8 cellular contexts compared by ENCODE assay signal in the genomic region with DNA sequence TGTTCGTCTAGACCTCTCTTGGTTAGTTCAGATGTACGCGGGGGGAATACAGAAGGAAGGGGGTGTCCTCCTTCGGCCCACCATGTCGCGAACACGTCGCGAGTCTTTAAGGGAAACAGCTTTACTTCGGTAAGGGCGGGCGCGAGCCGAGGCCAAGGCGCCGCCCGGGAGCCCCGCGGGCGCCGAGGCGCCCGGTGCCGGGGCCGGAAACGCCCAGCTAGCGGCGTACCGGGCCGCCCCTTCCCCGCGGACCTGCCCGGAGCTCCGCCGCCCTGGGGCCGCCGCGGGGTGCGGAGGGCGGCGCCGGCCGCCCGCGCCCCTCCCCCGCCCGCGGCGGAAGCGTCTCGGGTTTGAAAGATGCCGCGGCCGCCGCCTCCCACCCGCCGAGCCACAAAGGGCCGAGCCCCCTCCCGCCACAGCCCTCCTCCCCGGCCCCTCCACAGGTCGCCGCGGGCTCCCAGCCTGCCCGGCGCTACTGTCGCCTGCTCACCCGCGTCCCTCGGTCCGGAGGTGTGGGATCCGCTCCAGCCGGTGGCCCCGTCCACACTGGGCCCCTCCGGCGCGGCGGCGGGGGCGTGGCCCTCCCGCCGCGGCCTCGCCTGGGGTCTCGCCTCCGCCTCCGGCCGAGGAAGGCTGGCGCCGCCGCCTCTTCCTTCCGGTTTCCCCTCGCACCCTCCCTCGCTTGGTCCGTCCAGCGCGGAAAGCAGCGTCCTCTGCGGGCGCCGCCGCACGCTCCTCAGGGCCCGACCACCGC. TPM values are rescaled to one million over a fixed set of nuclear protein-coding genes. Genes with fewer than 3 reads are reported as not detected.
DNase-seq lines count a peak whose midpoint lies in the region; ATAC-seq and TF ChIP-seq lines count a peak whose summit lies in the region.

KBTBD2 (minus strand) TSS at position 715 of the 754 bp plus-strand sequence. CDS start 12,156 bp downstream, outside the sequence.

- peak; percentile 71 for ATAC-seq in GM18511 (IDR thresholded peaks at IDR 0.05; ENCODE audit: unreplicated experiment)
- ATAC-seq in HG02981 (IDR thresholded peaks at IDR 0.05; ENCODE audit: unreplicated experiment) = peak; percentile 50

- no peak for TF ChIP-seq CTCF in kidney epithelial cell (IDR thresholded peaks at IDR 0.05; ENCODE audit: insufficient read depth, low read length, poor library complexity, severe bottlenecking)

- H3K27me3 ChIP-seq in kidney epithelial cell (ENCODE audit: control insufficient read depth, insufficient read depth, low read length) = no peaks in the 10 kb centered on the region

- H3K36me3 ChIP-seq in kidney epithelial cell (ENCODE audit: control insufficient read depth, insufficient read depth, low read length) = no peaks in the 10 kb centered on the region

- DNase-seq in A172 (ENCODE audit: low spot score) (peak; percentile 80), NCI-H2171 (lab: John Stamatoyannopoulos, UW) (peak; percentile 84), cerebellar cortex (ENCODE audit: low spot score) (peak; percentile 67), kidney epithelial cell (ENCODE audit: low read depth) (no peak)
- peak; percentile 47 to 62 (median 58) for DNase-seq in activated CD4-positive, CD25-positive, alpha-beta regulatory T cell (lab: John Stamatoyannopoulos, UW)
- peak; percentile 84 for DNase-seq in stimulated activated CD4-positive, alpha-beta T cell treated with anti-CD3 and anti-CD28 coated beads, Interleukin-15, amount 100 ng/mL, for 24 hours

- peak within 1 kb of the TSS; percentile 92 for H3K4me3 ChIP-seq in kidney epithelial cell (ENCODE audit: low read depth, low read length)

RNA-seq across cellular contexts. Expression of gene KBTBD2, which starts in this region (rescaled TPM):
- total RNA-seq in A172 (2014; rRNA removed; shearing (Covaris generic)) = 53.8 and 60.2 TPM in 2 replicates
- total RNA-seq in kidney epithelial cell = 29.3 and 35.0 TPM in 2 replicates
